Comparison of ENCODE assay signal across 13 cellular contexts in genomic region chr12:123743002-123743401, GRCh38. TPM values are rescaled to one million over a fixed set of nuclear protein-coding genes. Genes with fewer than 3 reads are reported as not detected.
A peak's percentile ranks its signal among the peaks of the same experiment; 100 is the strongest.
DNase-seq lines count a peak whose midpoint lies in the region; ATAC-seq and TF ChIP-seq lines count a peak whose summit lies in the region.
"Had no signal": no experiment of that assay in that cellular context is flagged by ENCODE, and none has a peak within 500 bp of the region (broad histone marks: within the 10 kb centered on the region; RNA-seq: fewer than 3 reads in every experiment).

No MANE protein-coding gene starts in this region.

- H3K4me2 ChIP-seq in PC-9 = no peak overlapping the region

- H3K9me3 Mint-ChIP-seq in activated CD4-positive, alpha-beta T cell treated with anti-CD3 and anti-CD28 coated beads for 36 hours (ENCODE audit: low read depth) = no peaks in the 10 kb centered on the region
- H3K9me3 Mint-ChIP-seq in activated B cell treated with CpG ODN at 0.5 μM for 24 hours (no peaks in the 10 kb centered on the region), natural killer cell (no peaks in the 10 kb centered on the region)
- H3K9me3 Mint-ChIP-seq: mesothelial cell of epicardium, type B pancreatic cell had no signal

- POLR2A ChIA-PET in activated CD4-positive, alpha-beta T cell treated with anti-CD3 and anti-CD28 coated beads for 36 hours (lab: Charles Lee) = no interaction called here
- POLR2A ChIA-PET in activated B cell treated with CpG ODN at 0.5 μM for 24 hours (lab: Charles Lee) (interaction anchor here (1.3 kb wide), 1 partner anchor 31 kb away, joined by 4 read pairs; the partner anchor contains the start of gene ATP6V0A2), PC-9 (lab: Charles Lee; ENCODE audit: unreplicated experiment) (no interaction called here)

- no peak overlapping the region for H3K4me3 ChIP-seq in PC-9

- no peak overlapping the region for H3K4me3 Mint-ChIP-seq in activated CD4-positive, alpha-beta T cell treated with anti-CD3 and anti-CD28 coated beads for 36 hours
- peak overlapping the region; percentile 52 for H3K4me3 Mint-ChIP-seq in activated B cell treated with CpG ODN at 0.5 μM for 24 hours
- peak overlapping the region; percentile 88 for H3K4me3 Mint-ChIP-seq in natural killer cell
- H3K4me3 Mint-ChIP-seq: mesothelial cell of epicardium, type B pancreatic cell had no signal

- no peak for DNase-seq in activated CD4-positive, alpha-beta T cell treated with anti-CD3 and anti-CD28 coated beads for 36 hours
- no peak for DNase-seq in activated CD4-positive, alpha-beta T cell treated with anti-CD3 and anti-CD28 coated beads for 4 hours
- peak in 57 of 76 experiments; percentile 6 to 71 (median 36) for DNase-seq in HUDEP-2 (lab: John Stamatoyannopoulos, UW; ENCODE audit: unreplicated experiment in 76 of 76)
- DNase-seq in activated B cell treated with CpG ODN at 0.5 μM for 24 hours = no peak
- no peak for DNase-seq in natural killer cell
- DNase-seq in NCI-H748 (lab: John Stamatoyannopoulos, UW; ENCODE audit: unreplicated experiment) = no peak
- no peak for DNase-seq in PC-9
- DNase-seq: activated CD8-positive, alpha-beta memory T cell treated with anti-CD3 and anti-CD28 coated beads for 24 hours; dermis blood vessel endothelial cell had no signal

- no peaks in the 10 kb centered on the region for H3K79me2 ChIP-seq in PC-9 (ENCODE audit: low read depth)
- H3K79me2 ChIP-seq: parathyroid adenoma had no signal

- CTCF ChIA-PET in activated CD4-positive, alpha-beta T cell treated with anti-CD3 and anti-CD28 coated beads for 36 hours (lab: Charles Lee) = no interaction called here
- CTCF ChIA-PET in activated B cell treated with CpG ODN at 0.5 μM for 24 hours (lab: Charles Lee) = no interaction called here
- CTCF ChIA-PET in PC-9 (lab: Charles Lee) = no interaction called here

- TF ChIP-seq CTCF in activated B cell treated with CpG ODN at 0.5 μM for 24 hours (IDR thresholded peaks at IDR 0.05) (no peak), natural killer cell (IDR thresholded peaks at IDR 0.05) (no peak), PC-9 (conservative IDR thresholded peaks at IDR 0.05) (no peak)

- H3K27ac ChIP-seq in PC-9 = no peak overlapping the region
- H3K27ac ChIP-seq: parathyroid adenoma had no signal

- H3K36me3 Mint-ChIP-seq in activated CD4-positive, alpha-beta T cell treated with anti-CD3 and anti-CD28 coated beads for 36 hours (ENCODE audit: low read depth) = peaks cover 74% of the 10 kb centered on the region
- H3K36me3 Mint-ChIP-seq in activated B cell treated with CpG ODN at 0.5 μM for 24 hours (ENCODE audit: low read depth) (peaks cover 82% of the 10 kb centered on the region), natural killer cell (peaks cover 55% of the 10 kb centered on the region)

- no peaks in the 10 kb centered on the region for H3F3A ChIP-seq in PC-9 (ENCODE audit: insufficient read depth, low read depth)

- H3K27ac Mint-ChIP-seq in activated CD4-positive, alpha-beta T cell treated with anti-CD3 and anti-CD28 coated beads for 36 hours = peak overlapping the region; percentile 74
- H3K27ac Mint-ChIP-seq in activated B cell treated with CpG ODN at 0.5 μM for 24 hours (peak overlapping the region; percentile 88), natural killer cell (peak overlapping the region; percentile 89 to 96)
- H3K27ac Mint-ChIP-seq: mesothelial cell of epicardium, type B pancreatic cell had no signal

- peak; percentile 39 for ATAC-seq in activated CD4-positive, alpha-beta T cell treated with anti-CD3 and anti-CD28 coated beads for 36 hours
- ATAC-seq in activated B cell treated with CpG ODN at 0.5 μM for 24 hours (ENCODE audit: low read depth) = peak; percentile 57
- peak in 1 of 3 donors; percentile 30 for ATAC-seq in natural killer cell
- ATAC-seq in GM21528 (IDR thresholded peaks at IDR 0.05; ENCODE audit: low FRiP score, unreplicated experiment) = no peak

- intact Hi-C loops in activated CD4-positive, alpha-beta T cell treated with anti-CD3 and anti-CD28 coated beads for 36 hours (cut with DNase I, micrococcal nuclease) = loop anchor here (2.0 kb wide), 1 partner anchor 28 kb away; no protein-coding TSS in a partner anchor
- intact Hi-C loops in activated B cell treated with CpG ODN at 0.5 μM for 24 hours (cut with micrococcal nuclease) (no loop called here), natural killer cell (cut with micrococcal nuclease) (loop anchor here (2.0 kb wide), 1 partner anchor 30 kb away; the partner anchor contains the start of gene ATP6V0A2), PC-9 (cut with micrococcal nuclease; ENCODE audit: unreplicated experiment) (no loop called here)

- H3K9me3 ChIP-seq in PC-9 (ENCODE audit: insufficient read depth, low read depth) = no peaks in the 10 kb centered on the region

- H3K27me3 ChIP-seq in PC-9 (ENCODE audit: insufficient read depth, low read depth) = no peaks in the 10 kb centered on the region

- BruUV-seq in PC-9 (replicated peaks; lab: Mats Ljungman, UMichigan) = no TSS peak

- H3K27me3 Mint-ChIP-seq in activated CD4-positive, alpha-beta T cell treated with anti-CD3 and anti-CD28 coated beads for 36 hours = no peaks in the 10 kb centered on the region
- H3K27me3 Mint-ChIP-seq in activated B cell treated with CpG ODN at 0.5 μM for 24 hours (no peaks in the 10 kb centered on the region), natural killer cell (ENCODE audit: low read depth in 2 of 2) (no peaks in the 10 kb centered on the region)
- H3K27me3 Mint-ChIP-seq: type B pancreatic cell had no signal

- H3K4me1 ChIP-seq in PC-9 (replicated peaks; ENCODE audit: insufficient read depth) = no peaks in the 10 kb centered on the region
- H3K4me1 ChIP-seq: parathyroid adenoma had no signal

- no peaks in the 10 kb centered on the region for H3K36me3 ChIP-seq in PC-9 (ENCODE audit: low read depth)

- no peaks in the 10 kb centered on the region for H4K20me1 ChIP-seq in PC-9 (ENCODE audit: insufficient read depth)

- H3K4me1 Mint-ChIP-seq in activated CD4-positive, alpha-beta T cell treated with anti-CD3 and anti-CD28 coated beads for 36 hours = peaks cover 32% of the 10 kb centered on the region
- H3K4me1 Mint-ChIP-seq in activated B cell treated with CpG ODN at 0.5 μM for 24 hours (peaks cover 30% of the 10 kb centered on the region), natural killer cell (peaks cover 17 to 19% of the 10 kb centered on the region in 2 donors)
- H3K4me1 Mint-ChIP-seq: mesothelial cell of epicardium had no signal

- H3K9me2 ChIP-seq in PC-9 (ENCODE audit: insufficient read depth) = no peaks in the 10 kb centered on the region

- no peak overlapping the region for H2AFZ ChIP-seq in PC-9
- H2AFZ ChIP-seq: parathyroid adenoma had no signal

RNA-seq across cellular contexts. Expression of gene DNAH10, which starts 19.1 kb away (rescaled TPM):
- total RNA-seq in activated CD4-positive, alpha-beta T cell treated with anti-CD3 and anti-CD28 coated beads for 36 hours = under 1 TPM; 0.16 to 0.37 TPM
- total RNA-seq in activated B cell treated with CpG ODN at 0.5 μM for 24 hours (0.32 and 0.51 TPM in 2 replicates), natural killer cell (1 to 10 TPM in 1 of 3 donors, under 1 TPM in 2; 0.43 to 1.7 (median 0.94) TPM), PC-9 (2021) (not detected in 2 replicates)
- total RNA-seq: dermis blood vessel endothelial cell had no signal

RNA-seq across cellular contexts. Expression of gene ATP6V0A2, which starts 30.8 kb away (rescaled TPM):
- total RNA-seq in activated CD4-positive, alpha-beta T cell treated with anti-CD3 and anti-CD28 coated beads for 36 hours = 10 to 100 TPM; 71.9 to 79.1 TPM
- 54.9 and 57.8 TPM in 2 replicates for total RNA-seq in activated B cell treated with CpG ODN at 0.5 μM for 24 hours
- total RNA-seq in natural killer cell = 10 to 100 TPM; 47.7 to 69.5 (median 56.5) TPM
- 13.8 and 16.3 TPM in 2 replicates for total RNA-seq in PC-9 (2021)

Comparison
In these comparisons a context has a peak if more than half of its experiments do, and no peak if none do; other contexts are left out.
1. DNase-seq: peak in HUDEP-2 (57 of 76); none in activated CD4-positive, alpha-beta T cell treated with anti-CD3 and anti-CD28 coated beads for 36 hours (single experiment), activated CD4-positive, alpha-beta T cell treated with anti-CD3 and anti-CD28 coated beads for 4 hours (0 of 2), activated B cell treated with CpG ODN at 0.5 μM for 24 hours (single experiment), natural killer cell (single experiment), NCI-H748 (single experiment) and PC-9 (0 of 2).
2. intact Hi-C loops: an anchor here in activated CD4-positive, alpha-beta T cell treated with anti-CD3 and anti-CD28 coated beads for 36 hours (2.0 kb wide) and natural killer cell (2.0 kb wide); none called in activated B cell treated with CpG ODN at 0.5 μM for 24 hours and PC-9.
3. Peak in every context shown above with its lines, with median percentiles within 50 percentile points of each other: H3K27ac Mint-ChIP-seq.